ENCODE assay signal across 1 cellular context in genomic region chr11:64185323-64186204, GRCh38.
TF ChIP-seq lines count a peak whose summit lies in the region.

TSS of gene STIP1 (plus strand) at chr11:64186171. CDS start at chr11:64186262, 91 bp downstream.

TF ChIP-seq in HepG2, 621 proteins besides CTCF, POLR2A, EP300 and RAD21 (continued from another document and continues in another):
- peak; percentile 77 for TF ChIP-seq ZNF770 (CRISPR knock-in tag; IDR thresholded peaks at IDR 0.05)
- TF ChIP-seq ZSCAN30 (CRISPR knock-in tag; IDR thresholded peaks at IDR 0.05): peak; percentile 68; the same call in 1 of the 2 replicates
- no peak; the same call in none of the 2 replicates for TF ChIP-seq ATF1 (CRISPR knock-in tag; IDR thresholded peaks at IDR 0.05)
- TF ChIP-seq ZNF121 (CRISPR knock-in tag; IDR thresholded peaks at IDR 0.05): peak; percentile 80; the same call in 1 of the 2 replicates
- TF ChIP-seq IKZF5 (CRISPR knock-in tag; IDR thresholded peaks at IDR 0.05): peak; percentile 72
- TF ChIP-seq GATAD1 (CRISPR knock-in tag; IDR thresholded peaks at IDR 0.05): peak; percentile 61; the same call in 1 of the 2 replicates
- peak; percentile 83 for TF ChIP-seq PHF20 (CRISPR knock-in tag; IDR thresholded peaks at IDR 0.05)
- peak; percentile 97 for TF ChIP-seq ZNF724P (CRISPR knock-in tag; IDR thresholded peaks at IDR 0.05; ENCODE audit: borderline replicate concordance)
- 0 out of 2 replicates have a peak, but pooled peaks have one; percentile 41 for TF ChIP-seq ZHX1 (CRISPR knock-in tag; IDR thresholded peaks at IDR 0.05; ENCODE audit: low read depth)
- peak; percentile 93; the same call in 1 of the 2 replicates for TF ChIP-seq ZNF670 (CRISPR knock-in tag; IDR thresholded peaks at IDR 0.05; ENCODE audit: borderline replicate concordance)
- TF ChIP-seq ISL2 (CRISPR knock-in tag; IDR thresholded peaks at IDR 0.05): peak; percentile 45
- peak; percentile 90 for TF ChIP-seq ZNF564 (CRISPR knock-in tag; IDR thresholded peaks at IDR 0.05)
- TF ChIP-seq ZNF382 (CRISPR knock-in tag; IDR thresholded peaks at IDR 0.05; ENCODE audit: borderline replicate concordance): no peak; the same call in 1 of the 2 replicates
- peak; percentile 87 for TF ChIP-seq SPEN (CRISPR knock-in tag; IDR thresholded peaks at IDR 0.05; ENCODE audit: low read depth)
- peak; percentile 92 for TF ChIP-seq REPIN1 (CRISPR knock-in tag; IDR thresholded peaks at IDR 0.05; ENCODE audit: borderline replicate concordance, low read depth)
- peak; percentile 73; the same call in 1 of the 2 replicates for TF ChIP-seq ZBTB44 (CRISPR knock-in tag; IDR thresholded peaks at IDR 0.05)
- TF ChIP-seq TERF1 (CRISPR knock-in tag; IDR thresholded peaks at IDR 0.05): 0 out of 2 replicates have a peak, but pooled peaks have one; percentile 55
- peak; percentile 72; the same call in 1 of the 2 replicates for TF ChIP-seq NFAT5 (CRISPR knock-in tag; IDR thresholded peaks at IDR 0.05)
- no peak for TF ChIP-seq ZNF850 (CRISPR knock-in tag; conservative IDR thresholded peaks at IDR 0.05)
- peak; percentile 60; the same call in 1 of the 2 replicates for TF ChIP-seq ZNF264 (CRISPR knock-in tag; IDR thresholded peaks at IDR 0.05)
- TF ChIP-seq RARA (CRISPR knock-in tag; IDR thresholded peaks at IDR 0.05): peak; percentile 22
- TF ChIP-seq ADNP (CRISPR knock-in tag; IDR thresholded peaks at IDR 0.05): no peak
- no peak for TF ChIP-seq ZNF780A (CRISPR knock-in tag; IDR thresholded peaks at IDR 0.05)
- peak; percentile 96 for TF ChIP-seq NFYB (CRISPR knock-in tag; IDR thresholded peaks at IDR 0.05)
- TF ChIP-seq NFRKB (IDR thresholded peaks at IDR 0.05): no peak
- peak; percentile 76; the same call in 1 of the 2 replicates for TF ChIP-seq MYNN (CRISPR knock-in tag; IDR thresholded peaks at IDR 0.05; ENCODE audit: low read depth)
- TF ChIP-seq AHR (CRISPR knock-in tag; IDR thresholded peaks at IDR 0.05): no peak; the same call in 1 of the 2 replicates
- peak; percentile 95 for TF ChIP-seq ARNTL (CRISPR knock-in tag; IDR thresholded peaks at IDR 0.05)
- TF ChIP-seq ZNF574 (CRISPR knock-in tag; IDR thresholded peaks at IDR 0.05): peak; percentile 74
- TF ChIP-seq FUBP1 (CRISPR knock-in tag; IDR thresholded peaks at IDR 0.05; ENCODE audit: borderline replicate concordance): 0 out of 2 replicates have a peak, but pooled peaks have one; percentile 79
- TF ChIP-seq ZSCAN22 (CRISPR knock-in tag; IDR thresholded peaks at IDR 0.05): peak; percentile 85
- TF ChIP-seq ETS1 (CRISPR knock-in tag; IDR thresholded peaks at IDR 0.05): no peak; the same call in 1 of the 2 replicates
- TF ChIP-seq ZNF839 (CRISPR knock-in tag; IDR thresholded peaks at IDR 0.05; ENCODE audit: borderline replicate concordance): peak; percentile 94; the same call in 1 of the 2 replicates
- TF ChIP-seq ZSCAN25 (CRISPR knock-in tag; IDR thresholded peaks at IDR 0.05): peak; percentile 81; the same call in 1 of the 2 replicates
- 0 out of 2 replicates have a peak, but pooled peaks have one; percentile 31 for TF ChIP-seq ZNF777 (CRISPR knock-in tag; IDR thresholded peaks at IDR 0.05)
- TF ChIP-seq NR2F2 (IDR thresholded peaks at IDR 0.05; ENCODE audit: borderline replicate concordance, low read depth): no peak; the same call in 1 of the 2 replicates
- peak; percentile 87; the same call in 1 of the 2 replicates for TF ChIP-seq ZSCAN9 (CRISPR knock-in tag; IDR thresholded peaks at IDR 0.05; ENCODE audit: borderline replicate concordance)
